In the genomic region with DNA sequence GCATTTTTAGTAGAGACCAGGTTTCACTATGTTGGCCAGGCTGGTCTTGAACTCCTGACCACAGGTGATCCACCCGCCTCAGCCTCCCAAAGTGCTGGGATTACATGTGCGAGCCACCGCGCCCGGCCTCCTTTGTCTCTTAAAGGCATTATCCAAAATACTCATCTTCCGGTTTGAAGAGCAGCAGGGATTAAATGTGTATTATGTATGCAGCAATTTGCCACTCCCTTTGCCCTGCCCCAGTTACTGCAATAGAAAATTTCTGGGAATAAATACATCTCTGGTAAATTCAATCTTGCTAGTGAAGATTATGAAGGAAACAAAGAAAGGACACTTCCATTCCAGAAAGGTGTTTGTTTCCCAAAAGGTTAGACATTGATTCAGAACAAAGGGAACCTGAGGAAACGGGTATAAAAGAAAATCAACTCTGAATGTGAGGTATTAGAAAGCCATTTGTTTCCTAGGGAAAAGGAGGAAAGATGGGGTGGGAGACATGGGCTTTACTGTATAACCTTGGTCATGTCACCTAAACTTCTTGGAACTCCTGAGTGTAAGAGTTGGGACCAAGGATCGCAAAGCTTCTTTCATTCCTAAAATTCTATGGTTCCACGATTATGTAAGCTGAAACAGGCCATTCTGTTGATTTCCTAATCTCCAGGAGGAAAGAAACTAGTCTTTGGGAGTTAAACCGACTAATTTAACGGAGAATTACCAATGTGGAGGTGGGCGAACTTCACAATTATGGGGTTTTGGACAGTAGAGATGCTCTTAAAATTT, we compare ENCODE assay signal across 8 cellular contexts. TPM values are rescaled to one million over a fixed set of nuclear protein-coding genes. Genes with fewer than 3 reads are reported as not detected.
DNase-seq lines count a peak whose midpoint lies in the region; ATAC-seq and TF ChIP-seq lines count a peak whose summit lies in the region.

No MANE protein-coding gene starts in this region.

- no peaks in the 10 kb centered on the region for H3K9me2 ChIP-seq in Loucy (replicated peaks; ENCODE audit: low read depth, low read length)

- peaks cover 24% of the 10 kb centered on the region for H4K20me1 ChIP-seq in Loucy (ENCODE audit: insufficient read depth, low read length, poor library complexity, severe bottlenecking)

- no peak for DNase-seq in CD4-positive, CD25-positive, alpha-beta regulatory T cell
- DNase-seq in mesendoderm (peak; percentile 30), COLO829 (ENCODE audit: low spot score) (no peak), GM10266 (ENCODE audit: extremely low spot score) (no peak)

- no peak overlapping the region for H2BK5ac ChIP-seq in mesendoderm (ENCODE audit: low read length)

- H3K36me3 ChIP-seq in CD4-positive, CD25-positive, alpha-beta regulatory T cell (ENCODE audit: control insufficient read depth, insufficient read depth, low read length), result no peaks in the 10 kb centered on the region
- H3K36me3 ChIP-seq in Loucy (ENCODE audit: insufficient read depth, low read length) (no peaks in the 10 kb centered on the region), mesendoderm (ENCODE audit: control insufficient read depth, insufficient read depth, low read length) (no peaks in the 10 kb centered on the region)

- peak overlapping the region; percentile 79 for H3K4me2 ChIP-seq in Loucy (ENCODE audit: low read depth, low read length, poor library complexity, severe bottlenecking)
- H3K4me2 ChIP-seq in mesendoderm (ENCODE audit: low read length), result peak overlapping the region; percentile 21

- TF ChIP-seq CTCF in Loucy (conservative IDR thresholded peaks at IDR 0.05; ENCODE audit: low read length) (no peak), brain (conservative IDR thresholded peaks at IDR 0.05) (no peak), GM10266 (IDR thresholded peaks at IDR 0.05; ENCODE audit: control insufficient read depth, insufficient read depth, low read depth, missing control alignments) (no peak)

- peaks cover 1% of the 10 kb centered on the region for H3K27me3 Mint-ChIP-seq in CD4-positive, CD25-positive, alpha-beta regulatory T cell
- H3K27me3 Mint-ChIP-seq in brain, result peaks cover 7% of the 10 kb centered on the region

- H3K79me2 ChIP-seq in Loucy (ENCODE audit: insufficient read depth, low read length) (peaks cover 37% of the 10 kb centered on the region), mesendoderm (ENCODE audit: control insufficient read depth, insufficient read depth, low read length) (peaks cover 10% of the 10 kb centered on the region)

- H3K27ac ChIP-seq in CD4-positive, CD25-positive, alpha-beta regulatory T cell (ENCODE audit: insufficient read depth, low read length, poor library complexity, severe bottlenecking), result peak overlapping the region; percentile 93
- H3K27ac ChIP-seq in mesendoderm (ENCODE audit: low read depth, low read length), result no peak overlapping the region

- peaks cover 31% of the 10 kb centered on the region for H3K4me1 ChIP-seq in CD4-positive, CD25-positive, alpha-beta regulatory T cell (ENCODE audit: control insufficient read depth, insufficient read depth, low read length, poor library complexity, severe bottlenecking)
- peaks cover 30% of the 10 kb centered on the region for H3K4me1 ChIP-seq in Loucy (ENCODE audit: insufficient read depth, low read length, poor library complexity, severe bottlenecking)
- H3K4me1 ChIP-seq in mesendoderm (ENCODE audit: control insufficient read depth, low read depth, low read length), result no peaks in the 10 kb centered on the region

- H3K4me3 ChIP-seq in CD4-positive, CD25-positive, alpha-beta regulatory T cell (ENCODE audit: low read depth, low read length), result peak overlapping the region; percentile 79
- H3K4me3 ChIP-seq in Loucy (ENCODE audit: low read length, poor library complexity, severe bottlenecking), result peak overlapping the region; percentile 91
- H3K4me3 ChIP-seq in mesendoderm (ENCODE audit: low read length), result no peak overlapping the region

- no peaks in the 10 kb centered on the region for H3K27me3 ChIP-seq in CD4-positive, CD25-positive, alpha-beta regulatory T cell (ENCODE audit: control insufficient read depth, insufficient read depth, low read length)
- no peaks in the 10 kb centered on the region for H3K27me3 ChIP-seq in Loucy (ENCODE audit: insufficient read depth, low read length, poor library complexity, severe bottlenecking)
- no peaks in the 10 kb centered on the region for H3K27me3 ChIP-seq in mesendoderm (ENCODE audit: insufficient read depth, low read length, poor library complexity)

- H3K36me3 Mint-ChIP-seq in CD4-positive, CD25-positive, alpha-beta regulatory T cell, result no peaks in the 10 kb centered on the region
- H3K36me3 Mint-ChIP-seq in brain, result peaks cover 1% of the 10 kb centered on the region

- no peak for ATAC-seq in CD4-positive, CD25-positive, alpha-beta regulatory T cell (ENCODE audit: low read depth in 2 of 2)
- ATAC-seq in GM21619 (IDR thresholded peaks at IDR 0.05; ENCODE audit: unreplicated experiment), result no peak
- no peak for ATAC-seq in HG03432 (IDR thresholded peaks at IDR 0.05; ENCODE audit: unreplicated experiment)

- peak overlapping the region; percentile 63 for H3K18ac ChIP-seq in mesendoderm (ENCODE audit: low read length)

- H3K23ac ChIP-seq in mesendoderm (ENCODE audit: low read length), result no peak overlapping the region

- no peaks in the 10 kb centered on the region for H3K79me1 ChIP-seq in mesendoderm (ENCODE audit: low read length)

- H2BK15ac ChIP-seq in mesendoderm (replicated peaks; ENCODE audit: low read depth), result no peak overlapping the region

- H3K27ac Mint-ChIP-seq in CD4-positive, CD25-positive, alpha-beta regulatory T cell, result peak overlapping the region; percentile 92 to 93 (median 92)
- peak overlapping the region; percentile 92 to 98 (median 98) for H3K27ac Mint-ChIP-seq in brain

- H3K9ac ChIP-seq in Loucy (ENCODE audit: low read depth, low read length, poor library complexity, severe bottlenecking), result peak overlapping the region; percentile 99
- peak overlapping the region; percentile 60 for H3K9ac ChIP-seq in mesendoderm (ENCODE audit: low read length)

- peaks cover 0 to 2% (median 0%) of the 10 kb centered on the region in 7 donors for H3K9me3 Mint-ChIP-seq in CD4-positive, CD25-positive, alpha-beta regulatory T cell
- H3K9me3 Mint-ChIP-seq in brain, result peaks cover 0 to 6% (median 0%) of the 10 kb centered on the region in 5 experiments

- H4K8ac ChIP-seq in mesendoderm (ENCODE audit: low read depth, low read length), result no peak overlapping the region

- H3K4me1 Mint-ChIP-seq in CD4-positive, CD25-positive, alpha-beta regulatory T cell, result peaks cover 13 to 34% (median 27%) of the 10 kb centered on the region in 4 donors
- H3K4me1 Mint-ChIP-seq in brain, result peaks cover 37% of the 10 kb centered on the region

- H3K9me3 ChIP-seq in CD4-positive, CD25-positive, alpha-beta regulatory T cell (ENCODE audit: control insufficient read depth in 2 of 2, low read length in 2 of 2), result no peaks in the 10 kb centered on the region
- H3K9me3 ChIP-seq in Loucy (ENCODE audit: insufficient read depth, low read depth, low read length), result no peaks in the 10 kb centered on the region

- H2AFZ ChIP-seq in Loucy (ENCODE audit: low read length), result peak overlapping the region; percentile 95

- peak overlapping the region; percentile 54 for H3K56ac ChIP-seq in mesendoderm (ENCODE audit: low read length)

- H2BK120ac ChIP-seq in mesendoderm (ENCODE audit: low read depth, low read length), result no peak overlapping the region

- no peak overlapping the region for H2AK5ac ChIP-seq in mesendoderm (ENCODE audit: low read length)

- no peak overlapping the region for H4K5ac ChIP-seq in mesendoderm (ENCODE audit: low read length)

- H3F3A ChIP-seq in Loucy (ENCODE audit: low read depth), result no peaks in the 10 kb centered on the region

- no peak overlapping the region for H3K4ac ChIP-seq in mesendoderm (ENCODE audit: low read depth, low read length)

- peak overlapping the region; percentile 90 to 96 (median 94) for H3K4me3 Mint-ChIP-seq in CD4-positive, CD25-positive, alpha-beta regulatory T cell
- H3K4me3 Mint-ChIP-seq in brain, result peak overlapping the region; percentile 84 to 98 (median 95)

- WGBS in mesendoderm (ENCODE audit: extremely low coverage, insufficient coverage, low lambda C conversion rate), result no CpG with 5 or more reads among the region's 12 CpGs

RNA-seq across cellular contexts. Expression of a gene that starts 1.0 kb away (rescaled TPM):
- total RNA-seq in CD4-positive, CD25-positive, alpha-beta regulatory T cell, result 47.5 TPM
- 10 to 100 TPM; 18.7 to 28.5 (median 25.7) TPM for polyA plus RNA-seq in CD4-positive, CD25-positive, alpha-beta regulatory T cell
- polyA plus RNA-seq in brain (ENCODE audit: insufficient read depth, low read depth, low replicate concordance), result 5.3 TPM
- 6.3 TPM for polyA plus RNA-seq in mesendoderm (2013, experiment 1 of 2)
- 6.0 TPM for polyA plus RNA-seq in mesendoderm (2013, experiment 2 of 2)
